ENCODE assay signal across 21 cellular contexts in genomic region chr3:190710723-190711122, GRCh38.
"Had no signal": no experiment of that assay in that cellular context is flagged by ENCODE, and none has a peak within 500 bp of the region (broad histone marks: within the 10 kb centered on the region; RNA-seq: fewer than 3 reads in every experiment).

No MANE protein-coding gene starts in this region.

- H2AFZ ChIP-seq: hepatocyte had no signal

- H3K27ac Mint-ChIP-seq: dendritic cell treated with granulocyte-macrophage colony-stimulating factor and Interleukin-4, amounts not matched to agents 40 ng/mL and 50 ng/mL, for 4 days; effector memory CD8-positive, alpha-beta T cell; endodermal cell; naive thymus-derived CD4-positive, alpha-beta T cell had no signal

- H3K4me1 ChIP-seq: colonic mucosa, foreskin keratinocyte, gastroesophageal sphincter, heart left ventricle, left lung, lower lobe of right lung had no signal

- H3K4me1 Mint-ChIP-seq: naive thymus-derived CD4-positive, alpha-beta T cell had no signal

- H3K4me3 ChIP-seq: colonic mucosa, gastroesophageal sphincter, heart left ventricle, hepatocyte, left lung, lower lobe of right lung had no signal

- ATAC-seq: effector memory CD8-positive, alpha-beta T cell; esophagus mucosa; foreskin keratinocyte; gastroesophageal sphincter; heart left ventricle; left cardiac atrium; left lung; left ventricle myocardium superior; lower lobe of right lung; naive thymus-derived CD4-positive, alpha-beta T cell had no signal

- H3K36me3 Mint-ChIP-seq: naive thymus-derived CD4-positive, alpha-beta T cell had no signal

- H3K27me3 ChIP-seq: colonic mucosa, foreskin keratinocyte, gastroesophageal sphincter, heart left ventricle, hepatocyte, left lung had no signal

- H3K79me2 ChIP-seq: hepatocyte had no signal

- H3K27ac ChIP-seq: colonic mucosa, epithelial cell of prostate, foreskin keratinocyte, gastroesophageal sphincter, heart left ventricle, hepatocyte, left lung, lower lobe of right lung had no signal

- DNase-seq: colonic mucosa; cortex of kidney; effector CD8-positive, alpha-beta T cell; effector memory CD8-positive, alpha-beta T cell; endodermal cell; erythroblast; foreskin keratinocyte; heart left ventricle; hypothalamus; left cardiac atrium; left lung; left ventricle myocardium superior; lower lobe of right lung; mesenchymal stem cell; midbrain; naive thymus-derived CD4-positive, alpha-beta T cell had no signal

- H3K4me2 ChIP-seq: hepatocyte had no signal

- H3K27me3 Mint-ChIP-seq: dendritic cell treated with granulocyte-macrophage colony-stimulating factor and Interleukin-4, amounts not matched to agents 40 ng/mL and 50 ng/mL, for 4 days had no signal

- H3K36me3 ChIP-seq: colonic mucosa, gastroesophageal sphincter, heart left ventricle, left lung, lower lobe of right lung had no signal

- H3K9me3 Mint-ChIP-seq: dendritic cell treated with granulocyte-macrophage colony-stimulating factor and Interleukin-4, amounts not matched to agents 40 ng/mL and 50 ng/mL, for 4 days; effector memory CD8-positive, alpha-beta T cell; endodermal cell; naive thymus-derived CD4-positive, alpha-beta T cell had no signal

- H3K4me3 Mint-ChIP-seq: dendritic cell treated with granulocyte-macrophage colony-stimulating factor and Interleukin-4, amounts not matched to agents 40 ng/mL and 50 ng/mL, for 4 days; effector memory CD8-positive, alpha-beta T cell; endodermal cell; naive thymus-derived CD4-positive, alpha-beta T cell had no signal
